In genomic region chr2:234952270-234953115, GRCh38 we compare ENCODE assay signal across 8 cellular contexts. TPM values are rescaled to one million over a fixed set of nuclear protein-coding genes. Genes with fewer than 3 reads are reported as not detected.
DNase-seq lines count a peak whose midpoint lies in the region; ATAC-seq and TF ChIP-seq lines count a peak whose summit lies in the region.

No MANE protein-coding gene starts in this region.

- no TSS peak for BruUV-seq in OCI-LY7 (replicated peaks; lab: Mats Ljungman, UMichigan)

- no peak for TF ChIP-seq CTCF in body of pancreas (IDR thresholded peaks at IDR 0.05)
- no peak for TF ChIP-seq CTCF in kidney epithelial cell (IDR thresholded peaks at IDR 0.05; ENCODE audit: insufficient read depth, low read length, poor library complexity, severe bottlenecking)
- TF ChIP-seq CTCF in OCI-LY7 (conservative IDR thresholded peaks at IDR 0.05; ENCODE audit: low read length) = no peak

- POLR2A ChIA-PET in OCI-LY7 (lab: Charles Lee) = no interaction called here

- peak; percentile 19 for ATAC-seq in body of pancreas
- no peak for ATAC-seq in stimulated activated effector memory CD8-positive, alpha-beta T cell treated with anti-CD3 and anti-CD28 coated beads, Interleukin-12 subunit alpha, Interleukin-12 subunit beta, amount 100 ng/mL, for 72 hours

- no peaks in the 10 kb centered on the region for H3K36me3 Mint-ChIP-seq in stimulated activated effector memory CD8-positive, alpha-beta T cell treated with anti-CD3 and anti-CD28 coated beads, Interleukin-12 subunit alpha, Interleukin-12 subunit beta, amount 100 ng/mL, for 72 hours

- H3K4me3 Mint-ChIP-seq in stimulated activated effector memory CD8-positive, alpha-beta T cell treated with anti-CD3 and anti-CD28 coated beads, Interleukin-12 subunit alpha, Interleukin-12 subunit beta, amount 100 ng/mL, for 72 hours = peak overlapping the region; percentile 22

- no peaks in the 10 kb centered on the region for H3K9me3 ChIP-seq in body of pancreas
- no peaks in the 10 kb centered on the region for H3K9me3 ChIP-seq in OCI-LY7 (ENCODE audit: low read length)

- H3K4me1 ChIP-seq in ACC112 (ENCODE audit: control insufficient read depth, insufficient read depth, low read length, unreplicated experiment) (peaks cover 63% of the 10 kb centered on the region), body of pancreas (peaks cover 40% of the 10 kb centered on the region), OCI-LY7 (ENCODE audit: insufficient read depth, low read length, poor library complexity, severe bottlenecking) (no peaks in the 10 kb centered on the region)

- H3K4me2 ChIP-seq in OCI-LY7 (ENCODE audit: low read length) = no peak overlapping the region

- H3K4me3 ChIP-seq in ACC112 (ENCODE audit: low read depth, low read length) (peak overlapping the region; percentile 89), body of pancreas (peak overlapping the region; percentile 63 to 70), kidney epithelial cell (ENCODE audit: low read depth, low read length) (peak overlapping the region; percentile 78), OCI-LY7 (ENCODE audit: low read depth, low read length, poor library complexity, severe bottlenecking) (no peak overlapping the region)

- H3K79me2 ChIP-seq in ACC112 (ENCODE audit: control insufficient read depth, insufficient read depth, low read length, unreplicated experiment) = peaks cover 61% of the 10 kb centered on the region
- no peaks in the 10 kb centered on the region for H3K79me2 ChIP-seq in OCI-LY7 (ENCODE audit: insufficient read depth, low read depth, low read length)

- intact Hi-C loops in body of pancreas (cut with DNase I) = no loop called here
- intact Hi-C loops in OCI-LY7 (cut with micrococcal nuclease; ENCODE audit: unreplicated experiment) = no loop called here

- H3K9me3 Mint-ChIP-seq in stimulated activated effector memory CD8-positive, alpha-beta T cell treated with anti-CD3 and anti-CD28 coated beads, Interleukin-12 subunit alpha, Interleukin-12 subunit beta, amount 100 ng/mL, for 72 hours = no peaks in the 10 kb centered on the region

- H3K27me3 ChIP-seq in ACC112 (ENCODE audit: insufficient read depth, low read length) (no peaks in the 10 kb centered on the region), body of pancreas (no peaks in the 10 kb centered on the region), kidney epithelial cell (ENCODE audit: control insufficient read depth, insufficient read depth, low read length) (no peaks in the 10 kb centered on the region)

- no peaks in the 10 kb centered on the region for H3K9me2 ChIP-seq in OCI-LY7 (ENCODE audit: insufficient read depth, low read length)

- DNase-seq in HK-2 (ENCODE audit: unreplicated experiment) (peak; percentile 39), body of pancreas (peak; percentile 24 to 53 (median 48)), kidney epithelial cell (ENCODE audit: low read depth) (no peak), OCI-LY7 (ENCODE audit: low spot score) (no peak), ACHN (no peak), HCEC 1CT (no peak)
- DNase-seq in stimulated activated effector memory CD8-positive, alpha-beta T cell treated with anti-CD3 and anti-CD28 coated beads, Interleukin-12 subunit alpha, Interleukin-12 subunit beta, amount 100 ng/mL, for 72 hours (ENCODE audit: low spot score in 2 of 2) = no peak

- CTCF ChIA-PET in OCI-LY7 (lab: Charles Lee; ENCODE audit: unreplicated experiment) = no interaction called here

- H3K36me3 ChIP-seq in ACC112 (ENCODE audit: insufficient read depth, low read length) (peaks cover 11% of the 10 kb centered on the region; the same call in 1 of the 2 replicates), body of pancreas (replicated peaks in 1 of 2; ENCODE audit: insufficient read depth in 1 of 2, low read depth in 2 of 2) (no peaks in the 10 kb centered on the region), kidney epithelial cell (ENCODE audit: control insufficient read depth, insufficient read depth, low read length) (no peaks in the 10 kb centered on the region), OCI-LY7 (ENCODE audit: insufficient read depth, low read length) (no peaks in the 10 kb centered on the region)

- H3K27ac ChIP-seq in ACC112 (ENCODE audit: low read depth, low read length) (peak overlapping the region; percentile 74), body of pancreas (peak overlapping the region; percentile 93 to 99 (median 94)), OCI-LY7 (ENCODE audit: low read depth, low read length, poor library complexity, severe bottlenecking) (no peak overlapping the region)

- in situ Hi-C loops in ACHN (cut with HindIII; ENCODE audit: low pct_ligation_motif_present, low pct_unique_long_range_greater_than_20kb, low sequenced_read_pairs) = no loop called here

- H2AFZ ChIP-seq in ACC112 (ENCODE audit: low read length, unreplicated experiment) (peak overlapping the region; percentile 38), OCI-LY7 (ENCODE audit: low read length) (no peak overlapping the region)

- no peaks in the 10 kb centered on the region for H4K20me1 ChIP-seq in OCI-LY7 (ENCODE audit: insufficient read depth, low read length)

- no peak overlapping the region for H3K27ac Mint-ChIP-seq in stimulated activated effector memory CD8-positive, alpha-beta T cell treated with anti-CD3 and anti-CD28 coated beads, Interleukin-12 subunit alpha, Interleukin-12 subunit beta, amount 100 ng/mL, for 72 hours

- no peaks in the 10 kb centered on the region for H3K4me1 Mint-ChIP-seq in stimulated activated effector memory CD8-positive, alpha-beta T cell treated with anti-CD3 and anti-CD28 coated beads, Interleukin-12 subunit alpha, Interleukin-12 subunit beta, amount 100 ng/mL, for 72 hours

- 0% methylated on average over 5 to 74 of the region's 102 CpGs for WGBS in body of pancreas, 2 donors

- peak in 2 of 3 donors; percentile 20 to 22 for TF ChIP-seq POLR2A in body of pancreas (IDR thresholded peaks at IDR 0.05)

RNA-seq across cellular contexts. Expression of gene SH3BP4, which starts 0.7 kb away (rescaled TPM):
- total RNA-seq in body of pancreas (10 to 100 TPM; 62.6 to 71.9 TPM), kidney epithelial cell (115 and 119 TPM in 2 replicates), OCI-LY7 (2022) (0.06 TPM in 1 of 2 replicates, not detected in the other)
- not detected in 2 replicates for total RNA-seq in OCI-LY7 (2014; rRNA removed; shearing (Covaris generic))

Comparison
In these comparisons a context has a peak if more than half of its experiments do, and no peak if none do; other contexts are left out.
1. DNase-seq: peak in HK-2 (single experiment) and body of pancreas (4 of 4); none in kidney epithelial cell (single experiment), stimulated activated effector memory CD8-positive, alpha-beta T cell treated with anti-CD3 and anti-CD28 coated beads, Interleukin-12 subunit alpha, Interleukin-12 subunit beta, amount 100 ng/mL, for 72 hours (0 of 2), OCI-LY7 (single experiment), ACHN (single experiment) and HCEC 1CT (single experiment).
2. RNA of gene SH3BP4, which starts 0.7 kb away (total RNA-seq): 115 to 119 TPM in kidney epithelial cell and 62.6 to 71.9 TPM in body of pancreas; 0.06 TPM in OCI-LY7; every median in the first group is over 10 times any median in the second.